8 cellular contexts compared by ENCODE assay signal in the genomic region with DNA sequence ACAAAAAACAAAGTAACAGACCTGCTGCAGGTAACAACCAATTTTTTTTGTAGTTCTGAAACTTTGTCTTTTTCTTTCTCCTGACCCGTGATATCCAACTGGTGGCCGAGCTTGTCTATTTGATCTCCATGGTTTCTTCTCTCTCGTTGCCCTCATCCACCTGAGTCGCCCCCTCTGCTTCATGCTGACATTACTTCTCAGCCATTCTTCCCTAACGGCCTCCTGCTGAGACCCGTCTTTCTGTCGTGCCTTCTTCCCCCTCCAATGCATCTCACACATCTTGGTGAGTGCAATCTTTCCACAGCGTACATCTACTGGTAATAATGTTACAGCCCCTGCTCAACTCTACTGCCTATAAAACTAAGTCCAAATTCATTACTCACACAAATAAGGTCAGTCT.
"Had no signal": no experiment of that assay in that cellular context is flagged by ENCODE, and none has a peak within 500 bp of the region (broad histone marks: within the 10 kb centered on the region; RNA-seq: fewer than 3 reads in every experiment).

No MANE protein-coding gene starts in this region.

- H3K27ac ChIP-seq: GM23248, HL-60 had no signal

- H3K4me3 ChIP-seq: GM23248 had no signal

- H3K27ac Mint-ChIP-seq: H9, IgD-negative memory B cell had no signal

- H2AFZ ChIP-seq: GM23248 had no signal

- H3K9me3 Mint-ChIP-seq: H9 had no signal

- H3K9ac ChIP-seq: GM23248 had no signal

- DNase-seq: GM23248, GOT3, H9, HCEC 1CT, KBM-7 had no signal

- H3K4me3 Mint-ChIP-seq: H9, IgD-negative memory B cell had no signal

- FAIRE-seq: HepG2 had no signal
